Comparison of ENCODE assay signal across 1 cellular context in genomic region chr9:136329636-136330405, GRCh38.
TF ChIP-seq lines count a peak whose summit lies in the region.

No MANE protein-coding gene starts in this region.

TF ChIP-seq in endothelial cell of umbilical vein, 7 proteins besides CTCF, POLR2A, EP300 and RAD21:
- TF ChIP-seq MAX (IDR thresholded peaks at IDR 0.05; ENCODE audit: insufficient read depth, insufficient read length) (no peak), POLR2AphosphoS5 (IDR thresholded peaks at IDR 0.05; ENCODE audit: insufficient read depth, low read depth, low read length) (no peak), EZH2 (IDR thresholded peaks at IDR 0.05; ENCODE audit: borderline replicate concordance, low read depth, low read length, severe bottlenecking) (no peak), FOS (IDR thresholded peaks at IDR 0.05; ENCODE audit: borderline replicate concordance, insufficient read depth, low read length) (no peak), GATA2 (IDR thresholded peaks at IDR 0.05; ENCODE audit: insufficient read depth, insufficient read length, low read depth, low read length) (no peak)
